Comparison of ENCODE assay signal across 8 cellular contexts in the genomic region with DNA sequence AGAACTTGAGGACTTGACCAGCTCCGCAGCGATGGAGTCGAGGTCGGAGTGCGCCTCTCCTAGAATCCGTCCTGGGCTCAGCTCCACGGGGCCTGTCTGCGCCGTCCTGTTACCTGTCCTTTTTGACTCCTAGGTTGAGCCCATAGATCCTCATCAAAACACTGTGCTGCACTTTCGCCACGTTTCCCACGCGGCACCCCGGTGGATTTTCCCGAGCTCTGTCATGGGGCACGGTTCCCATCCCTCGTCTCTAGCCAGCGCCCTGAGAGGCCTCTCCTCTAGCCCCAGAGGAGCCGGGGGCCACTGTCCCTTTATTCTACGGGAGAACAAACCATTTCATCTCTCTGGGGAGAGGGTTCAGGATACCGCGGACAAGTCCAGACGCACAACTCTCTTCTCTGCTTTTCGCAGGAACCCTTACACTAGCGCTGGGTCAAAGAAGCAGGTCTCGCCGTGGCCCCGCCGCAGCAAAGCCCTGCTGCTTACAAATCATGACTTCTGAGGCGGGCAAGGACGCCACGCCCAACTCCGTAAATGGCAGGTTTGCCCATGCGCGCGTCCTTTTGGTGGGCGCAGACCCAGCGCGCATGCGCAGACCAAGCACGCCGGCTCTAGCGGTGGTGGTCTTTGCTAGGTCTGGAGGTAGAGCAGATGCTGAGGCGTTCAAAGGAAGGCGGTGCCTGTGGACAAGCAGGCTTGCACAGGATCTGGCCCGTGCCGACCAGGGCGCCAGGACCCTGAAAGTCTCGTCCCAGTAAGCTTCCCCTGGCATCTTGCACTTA. TPM values are rescaled to one million over a fixed set of nuclear protein-coding genes. Genes with fewer than 3 reads are reported as not detected.
DNase-seq lines count a peak whose midpoint lies in the region; ATAC-seq and TF ChIP-seq lines count a peak whose summit lies in the region.

No MANE protein-coding gene starts in this region.

- peaks cover 0 to 17% (median 4%) of the 10 kb centered on the region in 3 donors for H3K4me1 ChIP-seq in esophagus squamous epithelium

- no peaks in the 10 kb centered on the region for H3K27me3 ChIP-seq in esophagus squamous epithelium

- DNase-seq in ACHN = peak; percentile 85
- DNase-seq in NCI-H774 (lab: John Stamatoyannopoulos, UW) = peak; percentile 54
- peak; percentile 74 for DNase-seq in activated T-cell treated with anti-CD3 and anti-CD28 coated beads for 24 hours (ENCODE audit: low read depth)
- peak; percentile 0 for DNase-seq in esophagus squamous epithelium (lab: John Stamatoyannopoulos, UW)
- peak; percentile 62 for DNase-seq in occipital lobe (lab: John Stamatoyannopoulos, UW)
- peak; percentile 77 for DNase-seq in superior temporal gyrus (ENCODE audit: extremely low spot score)

- ATAC-seq in GM18867 (IDR thresholded peaks at IDR 0.05; ENCODE audit: unreplicated experiment) (peak; percentile 98), HG03095 (IDR thresholded peaks at IDR 0.05; ENCODE audit: unreplicated experiment) (peak; percentile 97)

- TF ChIP-seq POLR2A in esophagus squamous epithelium (IDR thresholded peaks at IDR 0.05) = no peak

- H3K36me3 ChIP-seq in esophagus squamous epithelium = no peaks in the 10 kb centered on the region

- no peaks in the 10 kb centered on the region for H3K9me3 ChIP-seq in esophagus squamous epithelium

- no peak for TF ChIP-seq CTCF in esophagus squamous epithelium (IDR thresholded peaks at IDR 0.05)

- peak overlapping the region; percentile 31 to 68 (median 50) for H3K4me3 ChIP-seq in esophagus squamous epithelium

- H3K27ac ChIP-seq in esophagus squamous epithelium = peak overlapping the region in 3 of 4 donors; percentile 21 to 53 (median 31)

- WGBS in esophagus squamous epithelium, 2 donors = 20 to 29% methylated on average over 25 to 34 of the region's 49 CpGs

- intact Hi-C loops in esophagus squamous epithelium (cut with DNase I) = no loop called here

- in situ Hi-C loops in ACHN (cut with HindIII; ENCODE audit: low pct_ligation_motif_present, low pct_unique_long_range_greater_than_20kb, low sequenced_read_pairs) = no loop called here

RNA-seq across cellular contexts. Expression of gene ANKRD7, which starts 10.3 kb away (rescaled TPM):
- total RNA-seq in esophagus squamous epithelium (under 1 TPM in 1 of 4 donors, not detected in 3; 0.57 TPM), occipital lobe (5.9 TPM)

RNA-seq across cellular contexts. Expression of gene LSM8, which starts 30.3 kb away (rescaled TPM):
- 10 to 100 TPM; 14.5 to 64.0 (median 35.6) TPM for total RNA-seq in esophagus squamous epithelium
- 116 TPM for total RNA-seq in occipital lobe

Comparison
In these comparisons a context has a peak if more than half of its experiments do, and no peak if none do; other contexts are left out.
1. Peak in every context shown above with its lines: DNase-seq, ATAC-seq, H3K4me3 ChIP-seq and H3K27ac ChIP-seq.
2. DNase-seq: peak in every context shown above with its lines; median percentile 85 in ACHN; 77 in superior temporal gyrus; 74 in activated T-cell treated with anti-CD3 and anti-CD28 coated beads for 24 hours; 62 in occipital lobe; 54 in NCI-H774; 0 in esophagus squamous epithelium.